ENCODE assay signal across 10 cellular contexts in genomic region chr20:54475334-54476287, GRCh38. TPM values are rescaled to one million over a fixed set of nuclear protein-coding genes. Genes with fewer than 3 reads are reported as not detected.
A peak's percentile ranks its signal among the peaks of the same experiment; 100 is the strongest.
DNase-seq lines count a peak whose midpoint lies in the region; ATAC-seq and TF ChIP-seq lines count a peak whose summit lies in the region.
"Had no signal": no experiment of that assay in that cellular context is flagged by ENCODE, and none has a peak within 500 bp of the region (broad histone marks: within the 10 kb centered on the region; RNA-seq: fewer than 3 reads in every experiment).

DOK5 (plus strand) TSS chr20:54475593; CDS start chr20:54475947, 354 bp downstream.

- H3K4me1 ChIP-seq in endodermal cell (ENCODE audit: control insufficient read depth, insufficient read depth, low read length) (peaks cover 7% of the 10 kb centered on the region), testis (peaks cover 4% of the 10 kb centered on the region)

- peak within 1 kb of the TSS; percentile 67 for H3K9ac ChIP-seq in endodermal cell (ENCODE audit: extremely low read depth, low read length, poor library complexity, severe bottlenecking)
- H3K9ac ChIP-seq: KMS-11 had no signal

- ATAC-seq in activated T-helper 17 cell treated with anti-CD3 and anti-CD28 coated beads, Interleukin-2, amount 50 U/mL, for 72 hours (replicated peaks): no peak

- 1% methylated on average over 19 to 75 of the region's 75 CpGs for WGBS in endodermal cell (ENCODE audit: insufficient coverage in 1 of 2, insufficient read length in 1 of 2), 2 experiments
- WGBS in testis, 2 donors: 0% methylated on average over 18 to 68 of the region's 75 CpGs

- DNase-seq in DMS53 (lab: John Stamatoyannopoulos, UW) (peak; percentile 63), DMS53 treated with DMSO at 0.1 percent for 48 hours (lab: John Stamatoyannopoulos, UW; ENCODE audit: unreplicated experiment) (no peak), endodermal cell (peak; percentile 81), lung microvascular endothelial cell (ENCODE audit: low read depth in 2 of 2) (peak; percentile 1 to 2), testis (peak; percentile 30), SIG-M5 treated with dmso at 0.1 percent for 504 hours (lab: John Stamatoyannopoulos, UW; ENCODE audit: unreplicated experiment) (no peak), GM19238 (ENCODE audit: insufficient read length, low spot score) (no peak)
- DNase-seq: effector CD4-positive, alpha-beta T cell had no signal

- H3K4me1 Mint-ChIP-seq in endodermal cell: peaks cover 16% of the 10 kb centered on the region
- H3K4me1 Mint-ChIP-seq in activated T-helper 17 cell treated with anti-CD3 and anti-CD28 coated beads, Interleukin-2, amount 50 U/mL, for 72 hours: no peaks in the 10 kb centered on the region

- H3K36me3 ChIP-seq in endodermal cell (ENCODE audit: control insufficient read depth, insufficient read depth, low read length): no peaks in the 10 kb centered on the region
- H3K36me3 ChIP-seq in testis (ENCODE audit: low read depth, missing control alignments): no peaks in the 10 kb centered on the region

- no peaks in the 10 kb centered on the region for H3K9me3 ChIP-seq in endodermal cell (ENCODE audit: control insufficient read depth, low read length)
- H3K9me3 ChIP-seq in testis: no peaks in the 10 kb centered on the region

- peak; percentile 16 for TF ChIP-seq CTCF in endodermal cell (conservative IDR thresholded peaks at IDR 0.05)
- no peak for TF ChIP-seq CTCF in testis (IDR thresholded peaks at IDR 0.05)

- H3K27me3 Mint-ChIP-seq in endodermal cell (ENCODE audit: insufficient read depth): peaks cover 27% of the 10 kb centered on the region
- peaks cover 50% of the 10 kb centered on the region for H3K27me3 Mint-ChIP-seq in activated T-helper 17 cell treated with anti-CD3 and anti-CD28 coated beads, Interleukin-2, amount 50 U/mL, for 72 hours

- H3K4me3 ChIP-seq in endodermal cell (ENCODE audit: low read length) (peak within 1 kb of the TSS; percentile 88), testis (peak within 1 kb of the TSS; percentile 43 to 64)

- H3K36me3 Mint-ChIP-seq in endodermal cell (ENCODE audit: low read depth): no peaks in the 10 kb centered on the region
- no peaks in the 10 kb centered on the region for H3K36me3 Mint-ChIP-seq in activated T-helper 17 cell treated with anti-CD3 and anti-CD28 coated beads, Interleukin-2, amount 50 U/mL, for 72 hours (ENCODE audit: low read depth)

- H3K4me3 Mint-ChIP-seq in endodermal cell: peak within 1 kb of the TSS; percentile 86
- H3K4me3 Mint-ChIP-seq in activated T-helper 17 cell treated with anti-CD3 and anti-CD28 coated beads, Interleukin-2, amount 50 U/mL, for 72 hours: no peak within 1 kb of the TSS

- peaks cover 21% of the 10 kb centered on the region for H3K27me3 ChIP-seq in endodermal cell (ENCODE audit: control insufficient read depth, insufficient read depth, low read length, poor library complexity, severe bottlenecking)
- H3K27me3 ChIP-seq in testis: no peaks in the 10 kb centered on the region

- TF ChIP-seq POLR2A in testis (IDR thresholded peaks at IDR 0.05): no peak

- intact Hi-C loops in testis (cut with DNase I; ENCODE audit: low total_unique reads): no loop called here

- H3K9me3 Mint-ChIP-seq in endodermal cell: no peaks in the 10 kb centered on the region
- H3K9me3 Mint-ChIP-seq in activated T-helper 17 cell treated with anti-CD3 and anti-CD28 coated beads, Interleukin-2, amount 50 U/mL, for 72 hours: peaks cover 5% of the 10 kb centered on the region

- H3K27ac ChIP-seq in endodermal cell (ENCODE audit: low read depth, low read length): no peak within 1 kb of the TSS
- H3K27ac ChIP-seq in testis: no peak within 1 kb of the TSS
- H3K27ac ChIP-seq: KMS-11 had no signal

- H3K27ac Mint-ChIP-seq in endodermal cell: peak within 1 kb of the TSS; percentile 59
- H3K27ac Mint-ChIP-seq in activated T-helper 17 cell treated with anti-CD3 and anti-CD28 coated beads, Interleukin-2, amount 50 U/mL, for 72 hours: no peak within 1 kb of the TSS

RNA-seq across cellular contexts. Expression of gene DOK5, which starts in this region (rescaled TPM):
- 1 to 10 TPM; 4.6 to 6.7 TPM for total RNA-seq in endodermal cell
- 15.7 TPM for polyA plus RNA-seq in endodermal cell (2013, experiment 1 of 2)
- 15.6 TPM for polyA plus RNA-seq in endodermal cell (2013, experiment 2 of 2)
- total RNA-seq in lung microvascular endothelial cell: 0.20 TPM in 1 of 2 replicates, not detected in the other
- total RNA-seq in testis: 1 to 10 TPM; 1.0 to 1.7 TPM
- 3.1 TPM for polyA plus RNA-seq in testis (ENCODE audit: insufficient read depth, low read depth, low replicate concordance)
- total RNA-seq in activated T-helper 17 cell treated with anti-CD3 and anti-CD28 coated beads, Interleukin-2, amount 50 U/mL, for 72 hours: under 1 TPM; 0.32 TPM

Comparison
In these comparisons a context has a peak if more than half of its experiments do, and no peak if none do; other contexts are left out.
1. DNase-seq: peak in DMS53 (single experiment), endodermal cell (single experiment) and testis (single experiment); none in DMS53 treated with DMSO at 0.1 percent for 48 hours (single experiment), SIG-M5 treated with dmso at 0.1 percent for 504 hours (single experiment) and GM19238 (single experiment).
2. Peak in DNase-seq in lung microvascular endothelial cell; RNA of the gene not detected or under 1 TPM.